In the genomic region with DNA sequence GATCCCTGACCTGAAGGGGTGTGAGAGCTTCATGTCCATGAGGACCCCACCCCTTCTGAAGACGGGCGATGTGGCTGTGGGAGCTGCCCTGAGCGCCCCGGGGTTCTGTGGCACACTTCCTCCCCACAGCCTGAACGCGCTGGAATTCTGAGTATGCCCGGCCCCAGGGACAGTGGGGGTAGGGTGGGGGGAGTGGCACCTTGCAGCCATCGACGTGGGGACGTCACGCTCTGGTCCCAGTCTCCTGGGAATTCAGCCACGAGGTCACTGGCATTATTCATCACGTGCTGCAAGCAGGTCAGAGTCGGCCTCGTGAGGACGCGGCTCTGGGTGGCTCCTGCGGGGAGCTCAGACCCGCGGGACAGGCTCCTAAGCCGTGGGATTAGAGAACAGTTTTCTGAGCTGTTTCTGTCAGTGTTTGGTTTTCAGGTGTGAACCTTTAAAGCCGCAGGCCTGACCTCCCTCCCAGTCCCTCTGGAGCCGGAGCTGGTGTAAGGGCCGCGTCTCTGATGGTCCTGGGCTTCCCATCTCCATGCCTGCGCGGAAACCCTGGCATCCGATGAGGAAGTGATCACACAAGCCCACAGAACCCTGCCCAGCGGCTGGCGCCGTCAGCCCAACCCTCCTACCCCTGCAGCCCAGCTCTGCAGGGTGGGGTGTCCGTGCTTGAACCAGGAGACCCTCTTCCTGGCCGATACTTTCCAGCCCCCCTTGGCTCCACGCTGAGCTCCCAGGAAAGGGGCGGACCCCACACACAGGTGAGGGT, we compare ENCODE assay signal across 10 cellular contexts. TPM values are rescaled to one million over a fixed set of nuclear protein-coding genes. Genes with fewer than 3 reads are reported as not detected.
DNase-seq lines count a peak whose midpoint lies in the region; ATAC-seq, FAIRE-seq and TF ChIP-seq lines count a peak whose summit lies in the region.
"Had no signal": no experiment of that assay in that cellular context is flagged by ENCODE, and none has a peak within 500 bp of the region (broad histone marks: within the 10 kb centered on the region; RNA-seq: fewer than 3 reads in every experiment).

No MANE protein-coding gene starts in this region.

- DNase-seq in GM19239 (ENCODE audit: insufficient read length, low spot score) = no peak
- DNase-seq in brain microvascular endothelial cell = no peak
- no peak for DNase-seq in GM03348 (ENCODE audit: low spot score)
- DNase-seq in SJCRH30 = no peak
- no peak for DNase-seq in NCI-H2196 (lab: John Stamatoyannopoulos, UW; ENCODE audit: unreplicated experiment)
- no peak for DNase-seq in activated CD8-positive, alpha-beta T cell treated with anti-CD3 and anti-CD28 coated beads for 36 hours
- DNase-seq: NCI-H2081 had no signal

- H3K27me3 ChIP-seq in brain microvascular endothelial cell (replicated peaks) (no peaks in the 10 kb centered on the region), SJCRH30 (no peaks in the 10 kb centered on the region)

- POLR2A ChIA-PET in activated CD8-positive, alpha-beta T cell treated with anti-CD3 and anti-CD28 coated beads for 36 hours (lab: Charles Lee) = interaction anchor here (0.9 kb wide), 2 partner anchors 9 to 66 kb away, joined by 3 read pairs; no protein-coding TSS in a partner anchor

- H3K36me3 ChIP-seq in brain microvascular endothelial cell (replicated peaks) (no peaks in the 10 kb centered on the region), SJCRH30 (no peaks in the 10 kb centered on the region)

- H3K27ac ChIP-seq in brain microvascular endothelial cell (no peak overlapping the region), SJCRH30 (no peak overlapping the region)
- H3K27ac ChIP-seq: HL-60 had no signal

- TF ChIP-seq CTCF in brain microvascular endothelial cell (IDR thresholded peaks at IDR 0.05; ENCODE audit: low read depth, low read length, missing control alignments) = no peak
- TF ChIP-seq CTCF in activated CD8-positive, alpha-beta T cell treated with anti-CD3 and anti-CD28 coated beads for 36 hours (IDR thresholded peaks at IDR 0.05) = no peak

- intact Hi-C loops in activated CD8-positive, alpha-beta T cell treated with anti-CD3 and anti-CD28 coated beads for 36 hours (cut with micrococcal nuclease) = no loop called here

- in situ Hi-C loops in brain microvascular endothelial cell (cut with HindIII; ENCODE audit: low pct_ligation_motif_present, low sequenced_read_pairs) = no loop called here

- H3K4me3 ChIP-seq in brain microvascular endothelial cell (ENCODE audit: low read depth, low read length) (peak overlapping the region; percentile 9), iPS-18c (ENCODE audit: insufficient read depth, low read depth, low read length) (peak overlapping the region; percentile 40), SJCRH30 (no peak overlapping the region)

- H3K4me1 ChIP-seq in SJCRH30 = peaks cover 5% of the 10 kb centered on the region; the same call in 1 of the 2 replicates

- ATAC-seq in stimulated activated memory B cell treated with anti-CD40 and anti-IgM and Interleukin-4, amounts not matched to agents 10 μg/mL and 1 μg/mL and 100 μg/mL, for 72 hours = no peak
- no peak for ATAC-seq in activated CD8-positive, alpha-beta T cell treated with anti-CD3 and anti-CD28 coated beads for 36 hours

- peak overlapping the region; percentile 97 for H3K27ac Mint-ChIP-seq in stimulated activated memory B cell treated with anti-CD40 and anti-IgM and Interleukin-4, amounts not matched to agents 10 μg/mL and 1 μg/mL and 100 μg/mL, for 72 hours
- H3K27ac Mint-ChIP-seq in activated CD8-positive, alpha-beta T cell treated with anti-CD3 and anti-CD28 coated beads for 36 hours = no peak overlapping the region

- H3K36me3 Mint-ChIP-seq in stimulated activated memory B cell treated with anti-CD40 and anti-IgM and Interleukin-4, amounts not matched to agents 10 μg/mL and 1 μg/mL and 100 μg/mL, for 72 hours = peaks cover 41% of the 10 kb centered on the region
- no peaks in the 10 kb centered on the region for H3K36me3 Mint-ChIP-seq in activated CD8-positive, alpha-beta T cell treated with anti-CD3 and anti-CD28 coated beads for 36 hours (ENCODE audit: low read depth)

- CTCF ChIA-PET in activated CD8-positive, alpha-beta T cell treated with anti-CD3 and anti-CD28 coated beads for 36 hours (lab: Charles Lee) = interaction anchor here (1.1 to 7.5 kb wide), 3 partner anchors 16 to 66 kb away, joined by 3 to 204 read pairs (median 5); a partner anchor contains a TSS

- H3K27me3 Mint-ChIP-seq in stimulated activated memory B cell treated with anti-CD40 and anti-IgM and Interleukin-4, amounts not matched to agents 10 μg/mL and 1 μg/mL and 100 μg/mL, for 72 hours = peaks cover 58% of the 10 kb centered on the region
- H3K27me3 Mint-ChIP-seq in activated CD8-positive, alpha-beta T cell treated with anti-CD3 and anti-CD28 coated beads for 36 hours = no peaks in the 10 kb centered on the region

- H3K9me3 Mint-ChIP-seq in stimulated activated memory B cell treated with anti-CD40 and anti-IgM and Interleukin-4, amounts not matched to agents 10 μg/mL and 1 μg/mL and 100 μg/mL, for 72 hours = peaks cover 2% of the 10 kb centered on the region
- H3K9me3 Mint-ChIP-seq in activated CD8-positive, alpha-beta T cell treated with anti-CD3 and anti-CD28 coated beads for 36 hours = no peaks in the 10 kb centered on the region

- no peaks in the 10 kb centered on the region for H3K9me3 ChIP-seq in iPS-18c (ENCODE audit: control insufficient read depth, insufficient read depth, low read length)
- H3K9me3 ChIP-seq in SJCRH30 (replicated peaks) = no peaks in the 10 kb centered on the region

- peak overlapping the region; percentile 38 for H3K4me3 Mint-ChIP-seq in stimulated activated memory B cell treated with anti-CD40 and anti-IgM and Interleukin-4, amounts not matched to agents 10 μg/mL and 1 μg/mL and 100 μg/mL, for 72 hours
- no peak overlapping the region for H3K4me3 Mint-ChIP-seq in activated CD8-positive, alpha-beta T cell treated with anti-CD3 and anti-CD28 coated beads for 36 hours

- peaks cover 65% of the 10 kb centered on the region for H3K4me1 Mint-ChIP-seq in stimulated activated memory B cell treated with anti-CD40 and anti-IgM and Interleukin-4, amounts not matched to agents 10 μg/mL and 1 μg/mL and 100 μg/mL, for 72 hours
- H3K4me1 Mint-ChIP-seq in activated CD8-positive, alpha-beta T cell treated with anti-CD3 and anti-CD28 coated beads for 36 hours (ENCODE audit: low read depth) = peaks cover 8% of the 10 kb centered on the region

- FAIRE-seq in GM19239 (lab: Jason Lieb, UNC) = peak; percentile 84

RNA-seq across cellular contexts. Expression of a gene that starts 16.2 kb away (rescaled TPM):
- total RNA-seq in SJCRH30 (2014; rRNA removed; shearing (Covaris generic)) = 0.93 and 2.1 TPM in 2 replicates
- total RNA-seq in activated CD8-positive, alpha-beta T cell treated with anti-CD3 and anti-CD28 coated beads for 36 hours = 1 to 10 TPM; 5.6 to 8.5 TPM

RNA-seq across cellular contexts. Expression of a gene that starts 27.4 kb away (rescaled TPM):
- total RNA-seq in SJCRH30 (2014; rRNA removed; shearing (Covaris generic)) = 0.15 TPM in 1 of 2 replicates, not detected in the other
- total RNA-seq in activated CD8-positive, alpha-beta T cell treated with anti-CD3 and anti-CD28 coated beads for 36 hours = under 1 TPM; 0.16 to 0.18 TPM
